1 cellular context compared by ENCODE assay signal in genomic region chr14:36091096-36091495, GRCh38.
TF ChIP-seq lines count a peak whose summit lies in the region.

No MANE protein-coding gene starts in this region.

TF ChIP-seq in HepG2, 621 proteins besides CTCF, POLR2A, EP300 and RAD21 (continued from another document and continues in another):
- peak; percentile 96 for TF ChIP-seq ARID3A (IDR thresholded peaks at IDR 0.05; ENCODE audit: low read depth, low read length)
- no peak; the same call in 1 of the 2 replicates for TF ChIP-seq NR2F2 (IDR thresholded peaks at IDR 0.05; ENCODE audit: borderline replicate concordance, low read depth)
- no peak for TF ChIP-seq MAZ (IDR thresholded peaks at IDR 0.05; ENCODE audit: borderline replicate concordance, low read depth, low read length)
- peak; percentile 31; the same call in 1 of the 2 replicates for TF ChIP-seq MAZ (CRISPR knock-in tag; IDR thresholded peaks at IDR 0.05; ENCODE audit: low read depth)
- TF ChIP-seq BRD4 (CRISPR knock-in tag; IDR thresholded peaks at IDR 0.05): no peak
- no peak for TF ChIP-seq FOXM1 (CRISPR knock-in tag; IDR thresholded peaks at IDR 0.05)
- TF ChIP-seq TOE1 (CRISPR knock-in tag; IDR thresholded peaks at IDR 0.05): no peak
- no peak for TF ChIP-seq ZBTB38 (CRISPR knock-in tag; IDR thresholded peaks at IDR 0.05)
- TF ChIP-seq ZFYVE20 (CRISPR knock-in tag; IDR thresholded peaks at IDR 0.05; ENCODE audit: borderline replicate concordance, low read depth): no peak
- TF ChIP-seq SNRNP70 (IDR thresholded peaks at IDR 0.05; ENCODE audit: low read depth, low read length): no peak
- no peak for TF ChIP-seq ZNF652 (CRISPR knock-in tag; IDR thresholded peaks at IDR 0.05; ENCODE audit: borderline replicate concordance, low read depth)
- no peak for TF ChIP-seq MLXIP (CRISPR knock-in tag; IDR thresholded peaks at IDR 0.05; ENCODE audit: borderline replicate concordance)
- peak; percentile 57; the same call in 1 of the 2 replicates for TF ChIP-seq TBX2 (CRISPR knock-in tag; IDR thresholded peaks at IDR 0.05; ENCODE audit: borderline replicate concordance)
- no peak for TF ChIP-seq PLSCR1 (CRISPR knock-in tag; IDR thresholded peaks at IDR 0.05; ENCODE audit: borderline replicate concordance)
- 0 out of 2 replicates have a peak, but pooled peaks have one; percentile 35 for TF ChIP-seq ZC3H13 (CRISPR knock-in tag; IDR thresholded peaks at IDR 0.05)
- no peak for TF ChIP-seq ZNF598 (CRISPR knock-in tag; IDR thresholded peaks at IDR 0.05; ENCODE audit: borderline replicate concordance)
- no peak for TF ChIP-seq REL (CRISPR knock-in tag; conservative IDR thresholded peaks at IDR 0.05)
- no peak for TF ChIP-seq RBAK (CRISPR knock-in tag; IDR thresholded peaks at IDR 0.05)
- no peak for TF ChIP-seq ETS1 (CRISPR knock-in tag; IDR thresholded peaks at IDR 0.05)
- TF ChIP-seq SP1 (IDR thresholded peaks at IDR 0.05): no peak
- TF ChIP-seq SP1 (CRISPR knock-in tag; IDR thresholded peaks at IDR 0.05): no peak
- peak; percentile 67 for TF ChIP-seq NCOA2 (CRISPR knock-in tag; IDR thresholded peaks at IDR 0.05)
- TF ChIP-seq ZNF619 (CRISPR knock-in tag; IDR thresholded peaks at IDR 0.05): no peak
- no peak for TF ChIP-seq ZBTB44 (CRISPR knock-in tag; IDR thresholded peaks at IDR 0.05)
- TF ChIP-seq ZBTB46 (CRISPR knock-in tag; IDR thresholded peaks at IDR 0.05; ENCODE audit: borderline replicate concordance): no peak
- TF ChIP-seq ZNF784 (CRISPR knock-in tag; IDR thresholded peaks at IDR 0.05; ENCODE audit: borderline replicate concordance): no peak
- no peak for TF ChIP-seq ZNF260 (CRISPR knock-in tag; IDR thresholded peaks at IDR 0.05; ENCODE audit: borderline replicate concordance, low read depth)
- TF ChIP-seq CEBPB (IDR thresholded peaks at IDR 0.05; ENCODE audit: borderline replicate concordance, low read depth, low read length): peak; percentile 6; the same call in 1 of the 2 replicates
- TF ChIP-seq ZNF383 (CRISPR knock-in tag; IDR thresholded peaks at IDR 0.05; ENCODE audit: borderline replicate concordance): no peak
- TF ChIP-seq SRY (CRISPR knock-in tag; IDR thresholded peaks at IDR 0.05): no peak
- TF ChIP-seq HNF1A (IDR thresholded peaks at IDR 0.05; ENCODE audit: low read depth): peak; percentile 97
- peak; percentile 97 for TF ChIP-seq HNF1A (CRISPR knock-in tag; IDR thresholded peaks at IDR 0.05; ENCODE audit: borderline replicate concordance)
- peak; percentile 52; the same call in 1 of the 2 replicates for TF ChIP-seq GATAD1 (CRISPR knock-in tag; IDR thresholded peaks at IDR 0.05)
- TF ChIP-seq ZNF276 (CRISPR knock-in tag; IDR thresholded peaks at IDR 0.05; ENCODE audit: low read depth): no peak
- no peak for TF ChIP-seq ZNF724P (CRISPR knock-in tag; IDR thresholded peaks at IDR 0.05; ENCODE audit: borderline replicate concordance)
- peak; percentile 37; the same call in 1 of the 2 replicates for TF ChIP-seq ZKSCAN8 (CRISPR knock-in tag; IDR thresholded peaks at IDR 0.05; ENCODE audit: borderline replicate concordance)
- no peak for TF ChIP-seq MXD1 (CRISPR knock-in tag; IDR thresholded peaks at IDR 0.05)
- no peak for TF ChIP-seq ZMYM2 (CRISPR knock-in tag; IDR thresholded peaks at IDR 0.05)
- no peak for TF ChIP-seq TBX3 (IDR thresholded peaks at IDR 0.05; ENCODE audit: borderline replicate concordance)
- TF ChIP-seq TEF (CRISPR knock-in tag; IDR thresholded peaks at IDR 0.05): no peak
- no peak for TF ChIP-seq IKZF1 (IDR thresholded peaks at IDR 0.05)
- TF ChIP-seq ZNF180 (CRISPR knock-in tag; IDR thresholded peaks at IDR 0.05; ENCODE audit: borderline replicate concordance, low read depth): no peak
- TF ChIP-seq NR2C2 (CRISPR knock-in tag; IDR thresholded peaks at IDR 0.05; ENCODE audit: borderline replicate concordance): 0 out of 2 replicates have a peak, but pooled peaks have one; percentile 38
- TF ChIP-seq DR1 (CRISPR knock-in tag; IDR thresholded peaks at IDR 0.05): no peak
